Comparison of ENCODE assay signal across 8 cellular contexts in the genomic region with DNA sequence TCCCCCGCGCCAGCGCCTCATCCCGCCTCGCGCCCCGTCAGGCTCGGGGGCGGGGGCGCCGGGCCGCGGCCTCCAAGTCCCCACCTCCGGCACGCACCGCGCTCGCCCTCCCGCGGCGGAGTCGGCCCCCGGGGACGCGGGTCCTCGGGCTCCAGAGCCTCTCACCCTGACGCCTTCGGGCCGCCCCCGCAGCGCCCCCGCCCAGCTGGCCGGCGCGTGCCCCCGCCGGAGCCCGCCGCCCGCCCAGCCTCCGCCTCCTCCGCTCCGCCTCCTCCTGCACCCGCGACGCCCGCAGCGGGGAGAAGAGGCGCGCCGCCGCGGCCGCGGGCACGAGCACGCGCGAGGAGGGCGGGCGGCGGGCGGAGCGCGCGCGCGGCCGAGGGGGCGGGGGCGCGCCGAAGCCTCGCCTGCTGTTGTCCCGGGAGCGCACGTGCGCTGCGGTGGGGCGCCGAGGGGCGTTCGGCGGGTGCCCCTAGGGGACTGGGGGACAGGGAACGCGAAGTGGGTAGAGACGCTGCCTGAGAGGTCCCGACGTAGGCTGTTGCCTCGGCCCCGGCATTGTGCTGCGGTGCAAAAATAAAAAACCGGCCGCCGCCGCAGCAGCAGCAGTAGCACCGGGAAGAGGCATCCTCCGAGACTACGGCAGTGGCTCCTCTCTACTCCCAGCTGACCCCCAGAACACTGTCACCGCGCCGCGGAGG.
A peak's percentile ranks its signal among the peaks of the same experiment; 100 is the strongest.
DNase-seq lines count a peak whose midpoint lies in the region; ATAC-seq and TF ChIP-seq lines count a peak whose summit lies in the region.

No MANE protein-coding gene starts in this region.

- peaks cover 3% of the 10 kb centered on the region for H3K79me2 ChIP-seq in fibroblast of lung (ENCODE audit: control insufficient read depth, insufficient read depth, low read length)

- H3K36me3 ChIP-seq in fibroblast of lung (ENCODE audit: control insufficient read depth, insufficient read depth, low read length) = no peaks in the 10 kb centered on the region

- intact Hi-C loops in activated T-helper 1 cell treated with anti-CD3 and anti-CD28 coated beads, Interleukin-12 subunit alpha, Interleukin-12 subunit beta, Interleukin-2, Interleukin-4 antibody, amounts not matched to agents 30 ng/mL and 10 ng/mL and 1 ng/mL, durations not matched to agents 14 hours and 24 hours and 36 hours (cut with micrococcal nuclease) = loop anchor here (2.0 to 10.0 kb wide), 8 partner anchors 163 to 1637 kb away; partner anchors contain the start of genes APLP2, PRDM10 and SNX19

- peak; percentile 85 for DNase-seq in NCI-H748 (lab: John Stamatoyannopoulos, UW; ENCODE audit: unreplicated experiment)
- DNase-seq in NCI-H748 treated with DMSO at 0.1 percent for 48 hours (lab: John Stamatoyannopoulos, UW) = no peak
- DNase-seq in NOMO-1 treated with dmso at 0.1 percent for 144 hours (lab: John Stamatoyannopoulos, UW; ENCODE audit: unreplicated experiment) = peak; percentile 29
- DNase-seq in activated T-helper 1 cell treated with anti-CD3 and anti-CD28 coated beads, Interleukin-12 subunit alpha, Interleukin-12 subunit beta, Interleukin-2, Interleukin-4 antibody, amounts not matched to agents 30 ng/mL and 10 ng/mL and 1 ng/mL, durations not matched to agents 14 hours and 24 hours and 36 hours (ENCODE audit: low spot score) = peak; percentile 74
- peak; percentile 78 for DNase-seq in fibroblast of lung (ENCODE audit: low read depth in 2 of 2)
- peak; percentile 87 for DNase-seq in naive B cell
- DNase-seq in stimulated activated effector memory CD8-positive, alpha-beta T cell treated with anti-CD3 and anti-CD28 coated beads, Interleukin-12 subunit alpha, Interleukin-12 subunit beta, amount 100 ng/mL, for 72 hours (ENCODE audit: low spot score in 2 of 2) = peak; percentile 33 to 53

- H3K4me3 Mint-ChIP-seq in activated T-helper 1 cell treated with anti-CD3 and anti-CD28 coated beads, Interleukin-12 subunit alpha, Interleukin-12 subunit beta, Interleukin-2, Interleukin-4 antibody, amounts not matched to agents 30 ng/mL and 10 ng/mL and 1 ng/mL, durations not matched to agents 14 hours and 24 hours and 36 hours = peak overlapping the region; percentile 79
- H3K4me3 Mint-ChIP-seq in naive B cell = peak overlapping the region; percentile 84 to 92 (median 88)
- peak overlapping the region; percentile 66 for H3K4me3 Mint-ChIP-seq in stimulated activated effector memory CD8-positive, alpha-beta T cell treated with anti-CD3 and anti-CD28 coated beads, Interleukin-12 subunit alpha, Interleukin-12 subunit beta, amount 100 ng/mL, for 72 hours

- peaks cover 40% of the 10 kb centered on the region for H3K4me1 Mint-ChIP-seq in activated T-helper 1 cell treated with anti-CD3 and anti-CD28 coated beads, Interleukin-12 subunit alpha, Interleukin-12 subunit beta, Interleukin-2, Interleukin-4 antibody, amounts not matched to agents 30 ng/mL and 10 ng/mL and 1 ng/mL, durations not matched to agents 14 hours and 24 hours and 36 hours (ENCODE audit: low read depth)
- H3K4me1 Mint-ChIP-seq in naive B cell = peaks cover 37 to 50% (median 46%) of the 10 kb centered on the region in 3 donors
- peaks cover 17% of the 10 kb centered on the region for H3K4me1 Mint-ChIP-seq in stimulated activated effector memory CD8-positive, alpha-beta T cell treated with anti-CD3 and anti-CD28 coated beads, Interleukin-12 subunit alpha, Interleukin-12 subunit beta, amount 100 ng/mL, for 72 hours

- H2AFZ ChIP-seq in fibroblast of lung (ENCODE audit: low read length) = peak overlapping the region; percentile 91

- ATAC-seq in HG03520 (IDR thresholded peaks at IDR 0.05; ENCODE audit: unreplicated experiment) (peak; percentile 58), naive B cell (ENCODE audit: low read depth in 2 of 2) (peak; percentile 81 to 82)
- peak; percentile 55 for ATAC-seq in stimulated activated effector memory CD8-positive, alpha-beta T cell treated with anti-CD3 and anti-CD28 coated beads, Interleukin-12 subunit alpha, Interleukin-12 subunit beta, amount 100 ng/mL, for 72 hours

- H3K4me2 ChIP-seq in fibroblast of lung (ENCODE audit: extremely low read depth, insufficient read depth, low read length) = peak overlapping the region; percentile 83

- no peaks in the 10 kb centered on the region for H3K36me3 Mint-ChIP-seq in activated T-helper 1 cell treated with anti-CD3 and anti-CD28 coated beads, Interleukin-12 subunit alpha, Interleukin-12 subunit beta, Interleukin-2, Interleukin-4 antibody, amounts not matched to agents 30 ng/mL and 10 ng/mL and 1 ng/mL, durations not matched to agents 14 hours and 24 hours and 36 hours (ENCODE audit: low read depth)
- H3K36me3 Mint-ChIP-seq in naive B cell = no peaks in the 10 kb centered on the region
- H3K36me3 Mint-ChIP-seq in stimulated activated effector memory CD8-positive, alpha-beta T cell treated with anti-CD3 and anti-CD28 coated beads, Interleukin-12 subunit alpha, Interleukin-12 subunit beta, amount 100 ng/mL, for 72 hours = no peaks in the 10 kb centered on the region

- TF ChIP-seq CTCF in fibroblast of lung (conservative IDR thresholded peaks at IDR 0.05 in 1 of 2, IDR thresholded peaks at IDR 0.05 in 1 of 2; ENCODE audit: low read depth in 1 of 2, low read length in 2 of 2) = no peak

- H4K20me1 ChIP-seq in fibroblast of lung (ENCODE audit: control insufficient read depth, extremely low read depth, insufficient read depth, low read length) = no peaks in the 10 kb centered on the region

- no peak overlapping the region for H3K27ac ChIP-seq in fibroblast of lung (ENCODE audit: insufficient read depth, low read length)

- H3K4me1 ChIP-seq in fibroblast of lung (ENCODE audit: control insufficient read depth, extremely low read depth, insufficient read depth, low read length) = peaks cover 2% of the 10 kb centered on the region

- no peaks in the 10 kb centered on the region for H3K27me3 ChIP-seq in fibroblast of lung (ENCODE audit: control insufficient read depth, insufficient read depth, low read length)

- no peaks in the 10 kb centered on the region for H3K9me3 Mint-ChIP-seq in activated T-helper 1 cell treated with anti-CD3 and anti-CD28 coated beads, Interleukin-12 subunit alpha, Interleukin-12 subunit beta, Interleukin-2, Interleukin-4 antibody, amounts not matched to agents 30 ng/mL and 10 ng/mL and 1 ng/mL, durations not matched to agents 14 hours and 24 hours and 36 hours
- no peaks in the 10 kb centered on the region for H3K9me3 Mint-ChIP-seq in naive B cell
- no peaks in the 10 kb centered on the region for H3K9me3 Mint-ChIP-seq in stimulated activated effector memory CD8-positive, alpha-beta T cell treated with anti-CD3 and anti-CD28 coated beads, Interleukin-12 subunit alpha, Interleukin-12 subunit beta, amount 100 ng/mL, for 72 hours

- H3K9me3 ChIP-seq in fibroblast of lung (ENCODE audit: control insufficient read depth, insufficient read depth, low read depth, low read length) = no peaks in the 10 kb centered on the region

- peak overlapping the region; percentile 50 for H3K9ac ChIP-seq in fibroblast of lung (ENCODE audit: insufficient read depth, low read length)

- peak overlapping the region; percentile 81 for H3K27ac Mint-ChIP-seq in activated T-helper 1 cell treated with anti-CD3 and anti-CD28 coated beads, Interleukin-12 subunit alpha, Interleukin-12 subunit beta, Interleukin-2, Interleukin-4 antibody, amounts not matched to agents 30 ng/mL and 10 ng/mL and 1 ng/mL, durations not matched to agents 14 hours and 24 hours and 36 hours
- H3K27ac Mint-ChIP-seq in naive B cell = peak overlapping the region; percentile 55 to 92 (median 76)
- H3K27ac Mint-ChIP-seq in stimulated activated effector memory CD8-positive, alpha-beta T cell treated with anti-CD3 and anti-CD28 coated beads, Interleukin-12 subunit alpha, Interleukin-12 subunit beta, amount 100 ng/mL, for 72 hours = peak overlapping the region; percentile 43

- H3K27me3 Mint-ChIP-seq in activated T-helper 1 cell treated with anti-CD3 and anti-CD28 coated beads, Interleukin-12 subunit alpha, Interleukin-12 subunit beta, Interleukin-2, Interleukin-4 antibody, amounts not matched to agents 30 ng/mL and 10 ng/mL and 1 ng/mL, durations not matched to agents 14 hours and 24 hours and 36 hours (ENCODE audit: insufficient read depth) = peaks cover 29% of the 10 kb centered on the region
- peaks cover 0 to 9% (median 3%) of the 10 kb centered on the region in 3 donors for H3K27me3 Mint-ChIP-seq in naive B cell

- peak overlapping the region; percentile 61 to 66 (median 63) for H3K4me3 ChIP-seq in fibroblast of lung (replicated peaks in 1 of 4; ENCODE audit: control extremely low read depth in 1 of 4, insufficient read depth in 1 of 4, low read depth in 3 of 4, low read length in 4 of 4)
